ENCODE assay signal across 9 cellular contexts in genomic region chr18:63518178-63519012, GRCh38. TPM values are rescaled to one million over a fixed set of nuclear protein-coding genes. Genes with fewer than 3 reads are reported as not detected.
DNase-seq lines count a peak whose midpoint lies in the region; ATAC-seq and TF ChIP-seq lines count a peak whose summit lies in the region.
"Had no signal": no experiment of that assay in that cellular context is flagged by ENCODE, and none has a peak within 500 bp of the region (broad histone marks: within the 10 kb centered on the region; RNA-seq: fewer than 3 reads in every experiment).

No MANE protein-coding gene starts in this region.

- H3K36me3 Mint-ChIP-seq in activated naive CD8-positive, alpha-beta T cell treated with anti-CD3 and anti-CD28 coated beads, Interleukin-2, amount 10 ng/mL, durations not matched to agents 7 days and 5 days: no peaks in the 10 kb centered on the region

- H3K9me3 ChIP-seq in SK-N-MC (ENCODE audit: low read depth, low read length) (no peaks in the 10 kb centered on the region), left ventricle myocardium inferior (replicated peaks) (no peaks in the 10 kb centered on the region)
- H3K9me3 ChIP-seq: BLaER1 treated with 17β-estradiol and CSF1 and Interleukin-3, amounts not matched to agents 10 nM and 100 nM had no signal

- H3K4me3 ChIP-seq in SK-N-MC: peak overlapping the region; percentile 21; the same call in 1 of the 2 replicates
- no peak overlapping the region for H3K4me3 ChIP-seq in left ventricle myocardium inferior
- H3K4me3 ChIP-seq in retinal pigment epithelial cell (ENCODE audit: low read length): no peak overlapping the region
- H3K4me3 ChIP-seq: BLaER1 treated with 17β-estradiol and CSF1 and Interleukin-3, amounts not matched to agents 10 nM and 100 nM had no signal

- peaks cover 19% of the 10 kb centered on the region for H3K27me3 Mint-ChIP-seq in activated naive CD8-positive, alpha-beta T cell treated with anti-CD3 and anti-CD28 coated beads, Interleukin-2, amount 10 ng/mL, durations not matched to agents 7 days and 5 days

- no peak overlapping the region for H3K27ac Mint-ChIP-seq in activated naive CD8-positive, alpha-beta T cell treated with anti-CD3 and anti-CD28 coated beads, Interleukin-2, amount 10 ng/mL, durations not matched to agents 7 days and 5 days

- H3K4me1 ChIP-seq in left ventricle myocardium inferior: no peaks in the 10 kb centered on the region
- H3K4me1 ChIP-seq: BLaER1 treated with 17β-estradiol and CSF1 and Interleukin-3, amounts not matched to agents 10 nM and 100 nM had no signal

- peak; percentile 98 for ATAC-seq in HG02759 (IDR thresholded peaks at IDR 0.05; ENCODE audit: unreplicated experiment)
- ATAC-seq in activated naive CD8-positive, alpha-beta T cell treated with anti-CD3 and anti-CD28 coated beads, Interleukin-2, amount 10 ng/mL, durations not matched to agents 7 days and 5 days (ENCODE audit: low read depth): peak; percentile 86

- H3K4me1 Mint-ChIP-seq in activated naive CD8-positive, alpha-beta T cell treated with anti-CD3 and anti-CD28 coated beads, Interleukin-2, amount 10 ng/mL, durations not matched to agents 7 days and 5 days: no peaks in the 10 kb centered on the region

- H3K27ac ChIP-seq in SK-N-MC: peak overlapping the region; percentile 42; the same call in 1 of the 2 replicates
- no peak overlapping the region for H3K27ac ChIP-seq in left ventricle myocardium inferior (replicated peaks)
- H3K27ac ChIP-seq: BLaER1 treated with 17β-estradiol and CSF1 and Interleukin-3, amounts not matched to agents 10 nM and 100 nM had no signal

- POLR2A ChIA-PET in activated naive CD8-positive, alpha-beta T cell treated with anti-CD3 and anti-CD28 coated beads, Interleukin-2, amount 10 ng/mL, durations not matched to agents 7 days and 5 days (lab: Charles Lee): no interaction called here

- TF ChIP-seq CTCF in left ventricle myocardium inferior (IDR thresholded peaks at IDR 0.05; ENCODE audit: borderline replicate concordance) (peak; percentile 80), retinal pigment epithelial cell (conservative IDR thresholded peaks at IDR 0.05; ENCODE audit: low read depth, low read length) (peak; percentile 59)

- H3K4me3 Mint-ChIP-seq in activated naive CD8-positive, alpha-beta T cell treated with anti-CD3 and anti-CD28 coated beads, Interleukin-2, amount 10 ng/mL, durations not matched to agents 7 days and 5 days: no peak overlapping the region

- DNase-seq in activated effector memory CD4-positive, alpha-beta T cell treated with anti-CD3 and anti-CD28 coated beads, Interleukin-2, amount 50 U/mL, for 16 hours: peak; percentile 74
- DNase-seq in activated effector memory CD4-positive, alpha-beta T cell treated with Interleukin-2 at 50 U/mL for 16 hours: no peak
- DNase-seq in NCI-H1105 (lab: John Stamatoyannopoulos, UW): peak; percentile 71
- DNase-seq in SK-N-MC (ENCODE audit: low read depth, low spot score): peak; percentile 86
- DNase-seq in activated naive CD8-positive, alpha-beta T cell treated with anti-CD3 and anti-CD28 coated beads, Interleukin-2, amount 10 ng/mL, durations not matched to agents 7 days and 5 days: no peak
- no peak for DNase-seq in left ventricle myocardium inferior
- DNase-seq in retinal pigment epithelial cell (ENCODE audit: low read depth): peak; percentile 28

- intact Hi-C loops in left ventricle myocardium inferior (cut with micrococcal nuclease): loop anchor here (2.0 to 10.0 kb wide), 2 partner anchors 60 to 326 kb away; no protein-coding TSS in a partner anchor

- peaks cover 27% of the 10 kb centered on the region for H3K27me3 ChIP-seq in left ventricle myocardium inferior (ENCODE audit: low read depth)
- H3K27me3 ChIP-seq: BLaER1 treated with 17β-estradiol and CSF1 and Interleukin-3, amounts not matched to agents 10 nM and 100 nM had no signal

- H3K9ac ChIP-seq in SK-N-MC (ENCODE audit: insufficient read length): no peak overlapping the region
- H3K9ac ChIP-seq: BLaER1 treated with 17β-estradiol and CSF1 and Interleukin-3, amounts not matched to agents 10 nM and 100 nM had no signal

- no peaks in the 10 kb centered on the region for H3K9me3 Mint-ChIP-seq in activated naive CD8-positive, alpha-beta T cell treated with anti-CD3 and anti-CD28 coated beads, Interleukin-2, amount 10 ng/mL, durations not matched to agents 7 days and 5 days

- H3K36me3 ChIP-seq in SK-N-MC (ENCODE audit: insufficient read depth, low read length) (no peaks in the 10 kb centered on the region), left ventricle myocardium inferior (no peaks in the 10 kb centered on the region)
- H3K36me3 ChIP-seq: BLaER1 treated with 17β-estradiol and CSF1 and Interleukin-3, amounts not matched to agents 10 nM and 100 nM had no signal

RNA-seq across cellular contexts. Expression of gene SERPINB12, which starts 23.8 kb away (rescaled TPM):
- not detected for total RNA-seq in activated naive CD8-positive, alpha-beta T cell treated with anti-CD3 and anti-CD28 coated beads, Interleukin-2, amount 10 ng/mL, durations not matched to agents 7 days and 5 days
- total RNA-seq in left ventricle myocardium inferior: not detected

RNA-seq across cellular contexts. Expression of gene SERPINB5, which starts 41.6 kb away (rescaled TPM):
- total RNA-seq in activated naive CD8-positive, alpha-beta T cell treated with anti-CD3 and anti-CD28 coated beads, Interleukin-2, amount 10 ng/mL, durations not matched to agents 7 days and 5 days: not detected
- total RNA-seq in left ventricle myocardium inferior: not detected

Comparison
In these comparisons a context has a peak if more than half of its experiments do, and no peak if none do; other contexts are left out.
1. DNase-seq: peak in activated effector memory CD4-positive, alpha-beta T cell treated with anti-CD3 and anti-CD28 coated beads, Interleukin-2, amount 50 U/mL, for 16 hours (single experiment), NCI-H1105 (single experiment), SK-N-MC (single experiment) and retinal pigment epithelial cell (single experiment); none in activated effector memory CD4-positive, alpha-beta T cell treated with Interleukin-2 at 50 U/mL for 16 hours (single experiment), activated naive CD8-positive, alpha-beta T cell treated with anti-CD3 and anti-CD28 coated beads, Interleukin-2, amount 10 ng/mL, durations not matched to agents 7 days and 5 days (single experiment) and left ventricle myocardium inferior (single experiment).